13 cellular contexts compared by ENCODE assay signal in the genomic region with DNA sequence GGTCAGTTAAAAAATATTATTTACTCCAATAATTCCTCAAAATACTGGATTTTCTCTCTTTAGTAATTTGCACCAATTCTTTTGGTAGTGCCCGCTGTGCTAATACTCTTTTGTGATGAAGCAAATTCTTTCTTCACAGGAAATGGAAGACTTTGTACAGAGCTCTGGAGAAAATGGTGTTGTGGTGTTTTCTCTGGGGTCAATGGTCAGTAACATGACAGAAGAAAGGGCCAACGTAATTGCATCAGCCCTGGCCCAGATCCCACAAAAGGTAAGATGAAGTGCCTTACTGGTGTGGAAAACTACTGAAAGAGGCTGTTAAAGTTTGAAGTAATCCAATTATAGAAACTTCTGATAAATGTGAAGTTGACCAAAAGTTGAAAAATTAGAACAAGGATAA. TPM values are rescaled to one million over a fixed set of nuclear protein-coding genes. Genes with fewer than 3 reads are reported as not detected.
"Had no signal": no experiment of that assay in that cellular context is flagged by ENCODE, and none has a peak within 500 bp of the region (broad histone marks: within the 10 kb centered on the region; RNA-seq: fewer than 3 reads in every experiment).

No MANE protein-coding gene starts in this region.

RNA-seq across cellular contexts. Expression of gene UGT2B7, which starts 6.4 kb away (rescaled TPM):
- total RNA-seq: endothelial cell of umbilical vein; esophagus muscularis mucosa; fibroblast of lung; heart right ventricle; lung microvascular endothelial cell; naive thymus-derived CD4-positive, alpha-beta T cell; omental fat pad; posterior vena cava; right atrium auricular region; sigmoid colon; skeletal muscle tissue; spleen; tibial nerve had no signal
- polyA plus RNA-seq: endothelial cell of umbilical vein; fibroblast of lung; heart right ventricle; naive thymus-derived CD4-positive, alpha-beta T cell; spleen had no signal
